ENCODE assay signal across 25 cellular contexts in the genomic region with DNA sequence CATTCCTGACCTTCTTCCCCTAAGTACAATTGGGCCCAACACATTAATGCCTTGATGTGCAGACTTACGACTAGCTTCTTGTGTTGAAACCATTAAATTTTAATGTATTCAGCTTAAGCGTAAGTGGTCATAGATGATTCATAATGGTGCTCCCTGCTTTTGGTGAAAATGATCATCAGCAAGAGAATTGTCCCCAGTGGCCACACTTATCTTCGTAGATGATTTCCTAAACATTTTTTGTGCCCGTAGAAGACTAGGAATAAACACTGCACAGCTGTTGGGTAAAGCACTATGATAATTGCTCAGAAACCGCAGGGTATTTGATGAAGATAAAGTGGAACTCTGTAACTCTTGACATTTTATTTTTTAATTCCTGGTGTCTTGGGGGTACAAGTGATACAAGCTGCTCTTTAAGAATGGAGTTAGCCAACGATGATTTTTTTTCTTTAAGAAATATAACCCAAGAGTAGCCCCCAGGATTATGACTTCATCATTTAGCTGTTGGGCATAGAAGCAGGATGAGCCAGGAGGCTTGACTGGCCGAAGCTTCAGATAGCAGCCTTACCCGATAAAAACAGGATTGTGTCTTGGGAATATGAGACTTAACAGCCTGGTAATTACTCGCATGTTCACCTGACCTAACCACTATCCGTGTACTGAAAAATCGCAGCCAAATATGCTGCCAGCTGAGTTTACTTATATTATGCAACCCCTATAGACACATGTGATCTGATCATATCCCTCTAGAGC.
"Had no signal": no experiment of that assay in that cellular context is flagged by ENCODE, and none has a peak within 500 bp of the region (broad histone marks: within the 10 kb centered on the region; RNA-seq: fewer than 3 reads in every experiment).

No MANE protein-coding gene starts in this region.

- H3K4me3 ChIP-seq: adrenal gland, ascending aorta, gastrocnemius medialis, left lung, lung, ovary, prostate gland had no signal

- ATAC-seq: activated CD4-positive, alpha-beta T cell treated with anti-CD3 and anti-CD28 coated beads for 36 hours; activated T-cell treated with anti-CD3 and anti-CD28 coated beads, Interleukin-2, amount 50 U/mL, for 4 hours; gastrocnemius medialis; left lung; natural killer cell treated with Interleukin-12 subunit alpha and Interleukin-12 subunit beta and Interleukin-15 and Interleukin-18, amount 100 ng/mL, for 72 hours; right cardiac atrium; stimulated activated naive CD8-positive, alpha-beta T cell treated with anti-CD3 and anti-CD28 coated beads, Interleukin-15, Interleukin-2, amounts not matched to agents 100 U/mL and 50 U/mL, for 24 hours had no signal

- H3K36me3 ChIP-seq: adrenal gland, ascending aorta, brain microvascular endothelial cell, gastrocnemius medialis, left lung, neutrophil, ovary, prostate gland had no signal

- H3K27ac ChIP-seq: adrenal gland, ascending aorta, brain microvascular endothelial cell, gastrocnemius medialis, left lung, neutrophil, ovary, prostate gland had no signal

- H3K4me1 ChIP-seq: ascending aorta, left lung, prostate gland had no signal

- H3K27me3 ChIP-seq: adrenal gland, ascending aorta, brain microvascular endothelial cell, gastrocnemius medialis, left lung, neutrophil, ovary had no signal

- H3K9me3 ChIP-seq: adrenal gland, ascending aorta, gastrocnemius medialis, left lung, neutrophil, ovary, prostate gland had no signal

- DNase-seq: activated B cell treated with CpG ODN at 0.5 μM for 24 hours; activated CD4-positive, alpha-beta T cell treated with anti-CD3 and anti-CD28 coated beads for 36 hours; activated CD4-positive, alpha-beta T cell treated with anti-CD3 and anti-CD28 coated beads, Interleukin-2, amount 50 U/mL, for 4 hours; activated CD8-positive, alpha-beta memory T cell treated with anti-CD3 and anti-CD28 coated beads, Interleukin-2, amount 50 U/mL, for 48 hours; activated naive CD4-positive, alpha-beta T cell; activated T-cell treated with anti-CD3 and anti-CD28 coated beads, Interleukin-2, amount 50 U/mL, for 4 hours; adrenal gland; brain microvascular endothelial cell; caudate nucleus; dermis blood vessel endothelial cell; effector memory CD4-positive, alpha-beta T cell; gastrocnemius medialis; hippocampal formation; kidney glomerular epithelial cell; left lung; ovary; right cardiac atrium; stimulated activated CD4-positive, alpha-beta T cell treated with anti-CD3 and anti-CD28 coated beads, Interleukin-12 subunit alpha, Interleukin-12 subunit beta, amount 100 ng/mL, for 4 hours; stimulated activated CD4-positive, alpha-beta T cell treated with anti-CD3 and anti-CD28 coated beads, Interleukin-4, amount 100 ng/mL, for 4 hours; stimulated activated naive CD8-positive, alpha-beta T cell treated with anti-CD3 and anti-CD28 coated beads, Interleukin-15, Interleukin-2, amounts not matched to agents 100 U/mL and 50 U/mL, for 24 hours had no signal
